ENCODE assay signal across 17 cellular contexts in genomic region chr5:122145906-122146305, GRCh38. TPM values are rescaled to one million over a fixed set of nuclear protein-coding genes. Genes with fewer than 3 reads are reported as not detected.
DNase-seq lines count a peak whose midpoint lies in the region; ATAC-seq, FAIRE-seq and TF ChIP-seq lines count a peak whose summit lies in the region.
"Had no signal": no experiment of that assay in that cellular context is flagged by ENCODE, and none has a peak within 500 bp of the region (broad histone marks: within the 10 kb centered on the region; RNA-seq: fewer than 3 reads in every experiment).

No MANE protein-coding gene starts in this region.

- H3K4me1 Mint-ChIP-seq in astrocyte (ENCODE audit: low read depth, unreplicated experiment) (peaks cover 49% of the 10 kb centered on the region), neural progenitor cell (peaks cover 37% of the 10 kb centered on the region)

- H3F3A ChIP-seq in neural progenitor cell (ENCODE audit: low read depth): no peaks in the 10 kb centered on the region

- intact Hi-C loops in colonic mucosa (cut with DNase I): no loop called here

- no peak overlapping the region for H3K4me2 ChIP-seq in astrocyte (ENCODE audit: low read length)
- H3K4me2 ChIP-seq in neural progenitor cell: peak overlapping the region; percentile 54
- H3K4me2 ChIP-seq: A549, BLaER1 had no signal

- no peak for ATAC-seq in HG03439 (IDR thresholded peaks at IDR 0.05; ENCODE audit: unreplicated experiment)
- ATAC-seq: A549; CD8-positive, alpha-beta T cell had no signal

- H3K36me3 Mint-ChIP-seq in astrocyte (ENCODE audit: low read depth, unreplicated experiment) (no peaks in the 10 kb centered on the region), neural progenitor cell (no peaks in the 10 kb centered on the region)
- H3K36me3 Mint-ChIP-seq: CD8-positive, alpha-beta T cell had no signal

- H3K4me3 ChIP-seq in astrocyte (ENCODE audit: insufficient read depth, low read depth, low read length) (no peak overlapping the region), neural progenitor cell (no peak overlapping the region), colonic mucosa (no peak overlapping the region)
- H3K4me3 ChIP-seq: A549, BLaER1 had no signal

- H4K20me1 ChIP-seq in astrocyte (ENCODE audit: insufficient read depth, low read length): no peaks in the 10 kb centered on the region
- no peaks in the 10 kb centered on the region for H4K20me1 ChIP-seq in neural progenitor cell (ENCODE audit: low read depth)
- H4K20me1 ChIP-seq: BLaER1 had no signal

- H3K9ac ChIP-seq in astrocyte (ENCODE audit: low read length) (no peak overlapping the region), neural progenitor cell (no peak overlapping the region), colonic mucosa (ENCODE audit: low read depth in 2 of 2, low read length in 2 of 2) (no peak overlapping the region)
- H3K9ac ChIP-seq: BLaER1 had no signal

- H3K4me1 ChIP-seq in astrocyte (ENCODE audit: insufficient read depth, low read length): peaks cover 33% of the 10 kb centered on the region
- H3K4me1 ChIP-seq in neural progenitor cell: peaks cover 11% of the 10 kb centered on the region
- H3K4me1 ChIP-seq in colonic mucosa: no peaks in the 10 kb centered on the region
- H3K4me1 ChIP-seq: A549, BLaER1 had no signal

- H3K9me3 ChIP-seq in astrocyte (ENCODE audit: insufficient read depth, low read depth, low read length) (no peaks in the 10 kb centered on the region), neural progenitor cell (ENCODE audit: low read depth) (no peaks in the 10 kb centered on the region), colonic mucosa (no peaks in the 10 kb centered on the region)
- H3K9me3 ChIP-seq: A549, BLaER1 had no signal

- no peaks in the 10 kb centered on the region for H3K27me3 Mint-ChIP-seq in astrocyte (ENCODE audit: low read depth, unreplicated experiment)
- H3K27me3 Mint-ChIP-seq in neural progenitor cell (ENCODE audit: insufficient read depth, low read depth): no peaks in the 10 kb centered on the region

- no peaks in the 10 kb centered on the region for H3K36me3 ChIP-seq in astrocyte (ENCODE audit: insufficient read depth, low read length)
- no peaks in the 10 kb centered on the region for H3K36me3 ChIP-seq in neural progenitor cell
- H3K36me3 ChIP-seq in colonic mucosa: no peaks in the 10 kb centered on the region
- H3K36me3 ChIP-seq: BLaER1 had no signal

- no peak overlapping the region for H3K27ac Mint-ChIP-seq in astrocyte (ENCODE audit: unreplicated experiment)
- peak overlapping the region; percentile 77 for H3K27ac Mint-ChIP-seq in neural progenitor cell
- H3K27ac Mint-ChIP-seq: CD8-positive, alpha-beta T cell had no signal

- no peak for FAIRE-seq in astrocyte (lab: Jason Lieb, UNC)
- FAIRE-seq: A549 had no signal

- DNase-seq in NCI-H1092 treated with DMSO at 0.1 percent for 48 hours (lab: John Stamatoyannopoulos, UW): peak; percentile 24
- no peak for DNase-seq in NCI-H1092 (lab: John Stamatoyannopoulos, UW)
- peak; percentile 8 for DNase-seq in NCI-H2227 treated with DMSO at 0.1 percent for 48 hours (lab: John Stamatoyannopoulos, UW)
- no peak for DNase-seq in astrocyte (ENCODE audit: low read depth)
- peak; percentile 56 for DNase-seq in neural progenitor cell (ENCODE audit: low spot score)
- no peak for DNase-seq in activated CD4-positive, alpha-beta T cell treated with anti-CD3 and anti-CD28 coated beads, Interleukin-2, amount 50 U/mL, for 1 hour
- no peak for DNase-seq in colonic mucosa
- DNase-seq: Calu3; CD8-positive, alpha-beta T cell; DMS79 treated with DMSO at 0.1 percent for 48 hours; GF-D8; GOT3; H9 had no signal

- H3K27ac ChIP-seq in astrocyte (ENCODE audit: low read depth, low read length) (no peak overlapping the region), neural progenitor cell (peak overlapping the region; percentile 16), colonic mucosa (no peak overlapping the region)
- H3K27ac ChIP-seq: 22Rv1, A549, BLaER1 had no signal

- H3K27me3 ChIP-seq in astrocyte (ENCODE audit: insufficient read depth, low read length) (no peaks in the 10 kb centered on the region), neural progenitor cell (no peaks in the 10 kb centered on the region), colonic mucosa (no peaks in the 10 kb centered on the region)
- H3K27me3 ChIP-seq: BLaER1 had no signal

- TF ChIP-seq CTCF in astrocyte (IDR thresholded peaks at IDR 0.05; ENCODE audit: insufficient read depth, low read depth, low read length): no peak
- TF ChIP-seq CTCF in neural progenitor cell (IDR thresholded peaks at IDR 0.05): no peak
- no peak for TF ChIP-seq CTCF in colonic mucosa (IDR thresholded peaks at IDR 0.05)

- H3K4me3 Mint-ChIP-seq in astrocyte (ENCODE audit: unreplicated experiment) (peak overlapping the region; percentile 28), neural progenitor cell (no peak overlapping the region)
- H3K4me3 Mint-ChIP-seq: CD8-positive, alpha-beta T cell; H9 had no signal

- no peaks in the 10 kb centered on the region for H3K79me2 ChIP-seq in astrocyte (ENCODE audit: insufficient read depth, low read length)
- H3K79me2 ChIP-seq in neural progenitor cell (ENCODE audit: low read depth): no peaks in the 10 kb centered on the region

- H3K9me3 Mint-ChIP-seq in astrocyte (ENCODE audit: unreplicated experiment) (no peaks in the 10 kb centered on the region), neural progenitor cell (no peaks in the 10 kb centered on the region)
- H3K9me3 Mint-ChIP-seq: CD8-positive, alpha-beta T cell; H9 had no signal

- H2AFZ ChIP-seq in astrocyte (ENCODE audit: low read depth, low read length): no peak overlapping the region
- no peak overlapping the region for H2AFZ ChIP-seq in neural progenitor cell (replicated peaks)

RNA-seq across cellular contexts. Expression of gene ZNF474, which starts 16.6 kb away (rescaled TPM):
- total RNA-seq in astrocyte (0.38 and 0.45 TPM in 2 replicates), neural progenitor cell (ENCODE audit: low replicate concordance) (0.40 and 1.3 TPM in 2 replicates), colonic mucosa (under 1 TPM in 1 of 2 donors, not detected in 1; 0.20 TPM)
- total RNA-seq: CD8-positive, alpha-beta T cell; H9 had no signal

Comparison
In these comparisons a context has a peak if more than half of its experiments do, and no peak if none do; other contexts are left out.
1. DNase-seq: peak in NCI-H1092 treated with DMSO at 0.1 percent for 48 hours (single experiment), NCI-H2227 treated with DMSO at 0.1 percent for 48 hours (single experiment) and neural progenitor cell (single experiment); none in NCI-H1092 (single experiment), astrocyte (single experiment), activated CD4-positive, alpha-beta T cell treated with anti-CD3 and anti-CD28 coated beads, Interleukin-2, amount 50 U/mL, for 1 hour (single experiment) and colonic mucosa (single experiment).